ENCODE assay signal across 18 cellular contexts in genomic region chr7:95105627-95106026, GRCh38.
"Had no signal": no experiment of that assay in that cellular context is flagged by ENCODE, and none has a peak within 500 bp of the region (broad histone marks: within the 10 kb centered on the region; RNA-seq: fewer than 3 reads in every experiment).

No MANE protein-coding gene starts in this region.

- H3K9me3 ChIP-seq: esophagus squamous epithelium, spleen, tibial artery had no signal

- H3K36me3 ChIP-seq: esophagus squamous epithelium, spleen, tibial artery had no signal

- DNase-seq: activated CD4-positive, alpha-beta T cell treated with anti-CD3 and anti-CD28 coated beads, Interleukin-2, amount 50 U/mL, for 4 hours; activated CD8-positive, alpha-beta memory T cell treated with anti-CD3 and anti-CD28 coated beads, Interleukin-2, amount 50 U/mL, for 48 hours; activated naive CD4-positive, alpha-beta T cell; activated T-cell treated with anti-CD3 and anti-CD28 coated beads, Interleukin-2, amount 50 U/mL, for 4 hours; central memory CD4-positive, alpha-beta T cell; dermis blood vessel endothelial cell; effector memory CD4-positive, alpha-beta T cell; esophagus squamous epithelium; immature natural killer cell; naive B cell; occipital lobe; retina; spleen; stimulated activated CD4-positive, alpha-beta T cell treated with anti-CD3 and anti-CD28 coated beads, Interleukin-4, amount 100 ng/mL, for 24 hours; stimulated activated naive CD4-positive, alpha-beta T cell treated with Interleukin-2 at 50 U/mL for 16 hours; T-helper 9 cell; tibial artery had no signal

- H3K4me1 ChIP-seq: spleen, tibial artery had no signal

- H3K27me3 ChIP-seq: esophagus squamous epithelium, spleen, tibial artery had no signal

- H3K27ac ChIP-seq: esophagus squamous epithelium, spleen, tibial artery had no signal

- H3K4me3 ChIP-seq: esophagus squamous epithelium, spleen, tibial artery had no signal

- ATAC-seq: activated T-cell treated with anti-CD3 and anti-CD28 coated beads, Interleukin-2, amount 50 U/mL, for 4 hours; WTC11 had no signal
